In genomic region chr2:233817995-233818638, GRCh38 we compare ENCODE assay signal across 32 cellular contexts. TPM values are rescaled to one million over a fixed set of nuclear protein-coding genes. Genes with fewer than 3 reads are reported as not detected.
DNase-seq lines count a peak whose midpoint lies in the region; ATAC-seq and TF ChIP-seq lines count a peak whose summit lies in the region.
"Had no signal": no experiment of that assay in that cellular context is flagged by ENCODE, and none has a peak within 500 bp of the region (broad histone marks: within the 10 kb centered on the region; RNA-seq: fewer than 3 reads in every experiment).

No MANE protein-coding gene starts in this region.

- intact Hi-C loops in activated naive CD4-positive, alpha-beta T cell treated with anti-CD3 and anti-CD28 coated beads for 36 hours (cut with micrococcal nuclease), result no loop called here
- intact Hi-C loops in mucosa of descending colon (cut with DNase I, micrococcal nuclease) (no loop called here), aorta (cut with DNase I) (no loop called here)

- H3K27me3 Mint-ChIP-seq in activated naive CD4-positive, alpha-beta T cell treated with anti-CD3 and anti-CD28 coated beads, Interleukin-2, amount 10 ng/mL, durations not matched to agents 7 days and 5 days, result peaks cover 26% of the 10 kb centered on the region
- H3K27me3 Mint-ChIP-seq in activated naive CD4-positive, alpha-beta T cell treated with anti-CD3 and anti-CD28 coated beads for 36 hours (ENCODE audit: low read depth), result no peaks in the 10 kb centered on the region

- H3K4me3 Mint-ChIP-seq in activated naive CD4-positive, alpha-beta T cell treated with anti-CD3 and anti-CD28 coated beads, Interleukin-2, amount 10 ng/mL, durations not matched to agents 7 days and 5 days, result no peak overlapping the region
- H3K4me3 Mint-ChIP-seq in activated naive CD4-positive, alpha-beta T cell treated with anti-CD3 and anti-CD28 coated beads for 36 hours, result no peak overlapping the region
- H3K4me3 Mint-ChIP-seq: CD4-positive, alpha-beta T cell; neural progenitor cell; stimulated activated naive CD8-positive, alpha-beta T cell treated with anti-CD3 and anti-CD28 coated beads, Interleukin-15, Interleukin-2, amounts not matched to agents 100 ng/mL and 50 ng/mL, for 24 hours had no signal

- H3K4me1 Mint-ChIP-seq in activated naive CD4-positive, alpha-beta T cell treated with anti-CD3 and anti-CD28 coated beads, Interleukin-2, amount 10 ng/mL, durations not matched to agents 7 days and 5 days, result no peaks in the 10 kb centered on the region
- H3K4me1 Mint-ChIP-seq in activated naive CD4-positive, alpha-beta T cell treated with anti-CD3 and anti-CD28 coated beads for 36 hours (ENCODE audit: low read depth), result no peaks in the 10 kb centered on the region

- H3K27me3 ChIP-seq in aorta (ENCODE audit: control insufficient read depth in 1 of 2, insufficient read depth in 2 of 2, low read length in 1 of 2), result no peaks in the 10 kb centered on the region
- H3K27me3 ChIP-seq: ascending aorta, left lung, neural progenitor cell, upper lobe of left lung had no signal

- peak; percentile 18 for DNase-seq in activated naive CD4-positive, alpha-beta T cell treated with anti-CD3 and anti-CD28 coated beads, Interleukin-2, amount 10 ng/mL, durations not matched to agents 7 days and 5 days
- no peak for DNase-seq in activated naive CD4-positive, alpha-beta T cell treated with anti-CD3 and anti-CD28 coated beads for 36 hours
- DNase-seq in coronary artery (ENCODE audit: low spot score) (peak; percentile 54), mucosa of descending colon (no peak), aorta (peak; percentile 36 to 56), germinal center (ENCODE audit: low spot score) (no peak), EL (no peak), DMS114 treated with DMSO at 0.1 percent for 48 hours (lab: John Stamatoyannopoulos, UW; ENCODE audit: unreplicated experiment) (no peak)
- DNase-seq: activated CD4-positive, alpha-beta T cell treated with anti-CD3 and anti-CD28 coated beads for 48 hours; activated CD8-positive, alpha-beta memory T cell treated with anti-CD3 and anti-CD28 coated beads, Interleukin-2, amount 50 U/mL, for 48 hours; activated naive CD4-positive, alpha-beta T cell treated with Interleukin-2 at 50 U/mL for 16 hours; central memory CD4-positive, alpha-beta T cell; DMS153; GF-D8; KG1; left lung; NCI-H510A treated with DMSO at 0.1 percent for 48 hours; NK-92 treated with Interleukin-12 subunit alpha and Interleukin-12 subunit beta, amount 100 ng/mL, for 24 hours; stimulated activated CD4-positive, alpha-beta T cell treated with anti-CD3 and anti-CD28 coated beads, Interleukin-4, amount 100 ng/mL, for 4 hours; T-helper 2 cell had no signal

- H3K4me1 ChIP-seq in mucosa of descending colon (ENCODE audit: low read depth), result no peaks in the 10 kb centered on the region
- H3K4me1 ChIP-seq in aorta (ENCODE audit: control insufficient read depth in 1 of 2, insufficient read depth in 2 of 2, low read length in 2 of 2), result no peaks in the 10 kb centered on the region
- H3K4me1 ChIP-seq: ascending aorta, HAP-1, heart left ventricle, left lung, neural progenitor cell, upper lobe of left lung had no signal

- no peaks in the 10 kb centered on the region for H3K36me3 Mint-ChIP-seq in activated naive CD4-positive, alpha-beta T cell treated with anti-CD3 and anti-CD28 coated beads, Interleukin-2, amount 10 ng/mL, durations not matched to agents 7 days and 5 days
- no peaks in the 10 kb centered on the region for H3K36me3 Mint-ChIP-seq in activated naive CD4-positive, alpha-beta T cell treated with anti-CD3 and anti-CD28 coated beads for 36 hours (ENCODE audit: low read depth)
- H3K36me3 Mint-ChIP-seq: neural progenitor cell had no signal

- H3K4me3 ChIP-seq in coronary artery (no peak overlapping the region), mucosa of descending colon (no peak overlapping the region), aorta (ENCODE audit: low read length in 2 of 2) (no peak overlapping the region)
- H3K4me3 ChIP-seq: ascending aorta, HAP-1, heart left ventricle, left lung, neural progenitor cell, SK-N-MC, smooth muscle cell, upper lobe of left lung had no signal

- no peak overlapping the region for H3K27ac Mint-ChIP-seq in activated naive CD4-positive, alpha-beta T cell treated with anti-CD3 and anti-CD28 coated beads, Interleukin-2, amount 10 ng/mL, durations not matched to agents 7 days and 5 days
- no peak overlapping the region for H3K27ac Mint-ChIP-seq in activated naive CD4-positive, alpha-beta T cell treated with anti-CD3 and anti-CD28 coated beads for 36 hours
- H3K27ac Mint-ChIP-seq: CD4-positive, alpha-beta T cell; neural progenitor cell; stimulated activated naive CD8-positive, alpha-beta T cell treated with anti-CD3 and anti-CD28 coated beads, Interleukin-15, Interleukin-2, amounts not matched to agents 100 ng/mL and 50 ng/mL, for 24 hours had no signal

- whole genome bisulfite sequencing in aorta, 2 donors, result 94 to 95% methylated on average over 11 of the region's 11 CpGs

- CTCF ChIA-PET in activated naive CD4-positive, alpha-beta T cell treated with anti-CD3 and anti-CD28 coated beads, Interleukin-2, amount 10 ng/mL, durations not matched to agents 7 days and 5 days (lab: Charles Lee), result no interaction called here
- CTCF ChIA-PET in activated naive CD4-positive, alpha-beta T cell treated with anti-CD3 and anti-CD28 coated beads for 36 hours (lab: Charles Lee), result no interaction called here

- peak; percentile 52 for ATAC-seq in mucosa of descending colon
- no peak for ATAC-seq in aorta (ENCODE audit: low FRiP score)
- ATAC-seq: left lung had no signal

- H3K9me3 Mint-ChIP-seq in activated naive CD4-positive, alpha-beta T cell treated with anti-CD3 and anti-CD28 coated beads, Interleukin-2, amount 10 ng/mL, durations not matched to agents 7 days and 5 days, result no peaks in the 10 kb centered on the region
- H3K9me3 Mint-ChIP-seq in activated naive CD4-positive, alpha-beta T cell treated with anti-CD3 and anti-CD28 coated beads for 36 hours, result no peaks in the 10 kb centered on the region
- H3K9me3 Mint-ChIP-seq: CD4-positive, alpha-beta T cell; neural progenitor cell; stimulated activated naive CD8-positive, alpha-beta T cell treated with anti-CD3 and anti-CD28 coated beads, Interleukin-15, Interleukin-2, amounts not matched to agents 100 ng/mL and 50 ng/mL, for 24 hours had no signal

- H3K27ac ChIP-seq in coronary artery (no peak overlapping the region), aorta (ENCODE audit: low read depth in 1 of 2, low read length in 2 of 2) (no peak overlapping the region)
- H3K27ac ChIP-seq: ascending aorta, epithelial cell of prostate, heart left ventricle, left lung, neural progenitor cell, SK-N-MC, upper lobe of left lung had no signal

- TF ChIP-seq CTCF in coronary artery (IDR thresholded peaks at IDR 0.05) (no peak), mucosa of descending colon (IDR thresholded peaks at IDR 0.05) (no peak)

- H3K9me3 ChIP-seq in mucosa of descending colon (no peaks in the 10 kb centered on the region), aorta (ENCODE audit: control insufficient read depth, low read length) (no peaks in the 10 kb centered on the region)
- H3K9me3 ChIP-seq: ascending aorta, HAP-1, upper lobe of left lung had no signal

- H3K36me3 ChIP-seq in mucosa of descending colon (ENCODE audit: low read depth), result no peaks in the 10 kb centered on the region
- H3K36me3 ChIP-seq in aorta (ENCODE audit: control insufficient read depth in 1 of 2, insufficient read depth in 2 of 2, low read length in 1 of 2), result no peaks in the 10 kb centered on the region
- H3K36me3 ChIP-seq: ascending aorta, HAP-1, heart left ventricle, left lung, neural progenitor cell, upper lobe of left lung had no signal

RNA-seq across cellular contexts. Expression of gene HJURP, which starts 36.2 kb away (rescaled TPM):
- 100 to 1,000 TPM; 127 to 129 TPM for total RNA-seq in activated naive CD4-positive, alpha-beta T cell treated with anti-CD3 and anti-CD28 coated beads for 36 hours
- 1 to 10 TPM; 1.7 to 9.8 (median 3.6) TPM for total RNA-seq in mucosa of descending colon
- total RNA-seq in aorta, result 1 to 10 TPM; 1.1 TPM
- polyA plus RNA-seq in aorta, result not detected
- total RNA-seq: ascending aorta had no signal

RNA-seq across cellular contexts. Expression of gene MROH2A, which starts 40.0 kb away (rescaled TPM):
- not detected for total RNA-seq in activated naive CD4-positive, alpha-beta T cell treated with anti-CD3 and anti-CD28 coated beads for 36 hours
- total RNA-seq in mucosa of descending colon (under 1 TPM in 1 of 3 donors, not detected in 2; 0.20 TPM), aorta (not detected)
- not detected for polyA plus RNA-seq in aorta
- total RNA-seq: ascending aorta; CD4-positive, alpha-beta T cell; mononuclear cell; smooth muscle cell; upper lobe of left lung had no signal
- polyA plus RNA-seq: AG04450, heart left ventricle, smooth muscle cell had no signal

RNA-seq across cellular contexts. Expression of gene UGT1A1, which starts 58.0 kb away (rescaled TPM):
- not detected for total RNA-seq in activated naive CD4-positive, alpha-beta T cell treated with anti-CD3 and anti-CD28 coated beads for 36 hours
- total RNA-seq in mucosa of descending colon (1 to 10 TPM; 4.0 to 7.0 (median 4.9) TPM), aorta (not detected)
- under 1 TPM in 1 of 2 donors, not detected in 1; 0.25 TPM for polyA plus RNA-seq in aorta
- total RNA-seq: ascending aorta; CD4-positive, alpha-beta T cell; heart left ventricle; mononuclear cell; smooth muscle cell had no signal
- polyA plus RNA-seq: AG04450, smooth muscle cell had no signal

Comparison
In these comparisons a context has a peak if more than half of its experiments do, and no peak if none do; other contexts are left out.
1. DNase-seq: peak in activated naive CD4-positive, alpha-beta T cell treated with anti-CD3 and anti-CD28 coated beads, Interleukin-2, amount 10 ng/mL, durations not matched to agents 7 days and 5 days (single experiment), coronary artery (single experiment) and aorta (2 of 2); none in activated naive CD4-positive, alpha-beta T cell treated with anti-CD3 and anti-CD28 coated beads for 36 hours (single experiment), mucosa of descending colon (0 of 3), germinal center (single experiment), EL (single experiment) and DMS114 treated with DMSO at 0.1 percent for 48 hours (single experiment).
2. RNA of gene HJURP, which starts 36.2 kb away (total RNA-seq): 127 to 129 TPM in activated naive CD4-positive, alpha-beta T cell treated with anti-CD3 and anti-CD28 coated beads for 36 hours; 1.7 to 9.8 TPM in mucosa of descending colon and 1.1 TPM in aorta; every median in the first group is over 10 times any median in the second.